ENCODE assay signal across 1 cellular context in genomic region chr19:2974342-2974932, GRCh38.
TF ChIP-seq lines count a peak whose summit lies in the region.

No MANE protein-coding gene starts in this region.

TF ChIP-seq in K562, 482 proteins besides CTCF, POLR2A, EP300 and RAD21 (continues in another document):
- TF ChIP-seq NR1H2 (CRISPR knock-in tag; IDR thresholded peaks at IDR 0.05) = no peak
- no peak for TF ChIP-seq TEAD2 (tag; IDR thresholded peaks at IDR 0.05)
- TF ChIP-seq ELF2 (CRISPR knock-in tag; IDR thresholded peaks at IDR 0.05) = no peak
- TF ChIP-seq, protein P1, sequence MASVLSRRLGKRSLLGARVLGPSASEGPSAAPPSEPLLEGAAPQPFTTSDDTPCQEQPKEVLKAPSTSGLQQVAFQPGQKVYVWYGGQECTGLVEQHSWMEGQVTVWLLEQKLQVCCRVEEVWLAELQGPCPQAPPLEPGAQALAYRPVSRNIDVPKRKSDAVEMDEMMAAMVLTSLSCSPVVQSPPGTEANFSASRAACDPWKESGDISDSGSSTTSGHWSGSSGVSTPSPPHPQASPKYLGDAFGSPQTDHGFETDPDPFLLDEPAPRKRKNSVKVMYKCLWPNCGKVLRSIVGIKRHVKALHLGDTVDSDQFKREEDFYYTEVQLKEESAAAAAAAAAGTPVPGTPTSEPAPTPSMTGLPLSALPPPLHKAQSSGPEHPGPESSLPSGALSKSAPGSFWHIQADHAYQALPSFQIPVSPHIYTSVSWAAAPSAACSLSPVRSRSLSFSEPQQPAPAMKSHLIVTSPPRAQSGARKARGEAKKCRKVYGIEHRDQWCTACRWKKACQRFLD (CRISPR knock-in tag; IDR thresholded peaks at IDR 0.05) = peak; percentile 66; the same call in 1 of the 2 replicates
- peak; percentile 99 for TF ChIP-seq KDM1A (IDR thresholded peaks at IDR 0.05)
- no peak for TF ChIP-seq THAP12 (CRISPR knock-in tag; IDR thresholded peaks at IDR 0.05)
- TF ChIP-seq RBM15 (IDR thresholded peaks at IDR 0.05; ENCODE audit: insufficient read depth, low read length) = no peak
- TF ChIP-seq MITF (IDR thresholded peaks at IDR 0.05) = peak; percentile 78
- TF ChIP-seq OTX1 (CRISPR knock-in tag; IDR thresholded peaks at IDR 0.05) = no peak
- peak; percentile 29 for TF ChIP-seq EGR1 (conservative IDR thresholded peaks at IDR 0.05)
- peak; percentile 71 for TF ChIP-seq L3MBTL2 (IDR thresholded peaks at IDR 0.05)
- peak; percentile 68; the same call in 1 of the 2 replicates for TF ChIP-seq HMG20A (CRISPR knock-in tag; conservative IDR thresholded peaks at IDR 0.05)
- TF ChIP-seq CBX2 (IDR thresholded peaks at IDR 0.05; ENCODE audit: insufficient read depth, low read length, poor library complexity, severe bottlenecking) = no peak
- 0 out of 4 replicates have a peak, but pooled peaks of 1 of the 2 experiments have one; percentile 32 for TF ChIP-seq FOXK2 (conservative IDR thresholded peaks at IDR 0.05 in 1 of 2, IDR thresholded peaks at IDR 0.05 in 1 of 2; ENCODE audit: low read depth in 2 of 2)
- TF ChIP-seq ZNF318 (IDR thresholded peaks at IDR 0.05; ENCODE audit: borderline replicate concordance in 1 of 2, low read depth in 1 of 2) = peak in 1 of 2 experiments; percentile 57; a peak in 1 of 4 replicates
- peak; percentile 85 for TF ChIP-seq KLF16 (IDR thresholded peaks at IDR 0.05)
- peak in 1 of 2 experiments; percentile 98; a peak in 2 of 4 replicates for TF ChIP-seq HDAC1 (IDR thresholded peaks at IDR 0.05)
- TF ChIP-seq MNT (conservative IDR thresholded peaks at IDR 0.05) = peak in 1 of 2 experiments; percentile 75; a peak in 2 of 4 replicates
- TF ChIP-seq TCF3 (CRISPR knock-in tag; IDR thresholded peaks at IDR 0.05) = peak; percentile 57
- 0 out of 2 replicates have a peak, but pooled peaks have one; percentile 32 for TF ChIP-seq CC2D1A (IDR thresholded peaks at IDR 0.05)
- TF ChIP-seq LEF1 (IDR thresholded peaks at IDR 0.05) = peak; percentile 86
- TF ChIP-seq HINFP (tag; conservative IDR thresholded peaks at IDR 0.05; ENCODE audit: low read depth) = no peak
- peak; percentile 49; the same call in 1 of the 2 replicates for TF ChIP-seq FOXM1 (IDR thresholded peaks at IDR 0.05; ENCODE audit: low read depth)
- no peak for TF ChIP-seq FOXM1 (CRISPR knock-in tag; IDR thresholded peaks at IDR 0.05; ENCODE audit: low read depth)
- TF ChIP-seq CBX1 (IDR thresholded peaks at IDR 0.05; ENCODE audit: low read depth) = 0 out of 2 replicates have a peak, but pooled peaks have one; percentile 25
- TF ChIP-seq SAFB (IDR thresholded peaks at IDR 0.05; ENCODE audit: borderline replicate concordance, low read depth, low read length) = no peak
- TF ChIP-seq NCOA1 (IDR thresholded peaks at IDR 0.05; ENCODE audit: low read depth) = peak; percentile 73; the same call in 1 of the 2 replicates
- TF ChIP-seq SOX6 (IDR thresholded peaks at IDR 0.05) = peak; percentile 85
- no peak for TF ChIP-seq ZNF41 (CRISPR knock-in tag; conservative IDR thresholded peaks at IDR 0.05)
- TF ChIP-seq XRCC3 (IDR thresholded peaks at IDR 0.05) = no peak
- peak; percentile 23; the same call in 1 of the 2 replicates for TF ChIP-seq ZBTB2 (IDR thresholded peaks at IDR 0.05)
- TF ChIP-seq, protein P2, sequence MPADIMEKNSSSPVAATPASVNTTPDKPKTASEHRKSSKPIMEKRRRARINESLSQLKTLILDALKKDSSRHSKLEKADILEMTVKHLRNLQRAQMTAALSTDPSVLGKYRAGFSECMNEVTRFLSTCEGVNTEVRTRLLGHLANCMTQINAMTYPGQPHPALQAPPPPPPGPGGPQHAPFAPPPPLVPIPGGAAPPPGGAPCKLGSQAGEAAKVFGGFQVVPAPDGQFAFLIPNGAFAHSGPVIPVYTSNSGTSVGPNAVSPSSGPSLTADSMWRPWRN (IDR thresholded peaks at IDR 0.05; ENCODE audit: low read depth) = peak; percentile 98
- TF ChIP-seq CXXC5 (CRISPR knock-in tag; IDR thresholded peaks at IDR 0.05) = peak; percentile 69
- TF ChIP-seq ATF6 (CRISPR knock-in tag; IDR thresholded peaks at IDR 0.05) = no peak
- TF ChIP-seq U2AF1 (optimal IDR thresholded peaks at IDR 0.05; ENCODE audit: low read depth, low read length) = no peak
